Comparison of ENCODE assay signal across 28 cellular contexts in genomic region chr18:48552130-48552529, GRCh38. TPM values are rescaled to one million over a fixed set of nuclear protein-coding genes. Genes with fewer than 3 reads are reported as not detected.
"Had no signal": no experiment of that assay in that cellular context is flagged by ENCODE, and none has a peak within 500 bp of the region (broad histone marks: within the 10 kb centered on the region; RNA-seq: fewer than 3 reads in every experiment).

No MANE protein-coding gene starts in this region.

- H3K36me3 ChIP-seq: Peyer's patch had no signal

- ATAC-seq: activated CD8-positive, alpha-beta T cell treated with anti-CD3 and anti-CD28 coated beads, Interleukin-2, amount 10 ng/mL, durations not matched to agents 7 days and 5 days; activated naive CD4-positive, alpha-beta T cell treated with anti-CD3 and anti-CD28 coated beads, Interleukin-2, amount 50 U/mL, for 72 hours; activated naive CD8-positive, alpha-beta T cell treated with anti-CD3 and anti-CD28 coated beads, Interleukin-2, amount 50 U/mL, for 24 hours; body of pancreas; T-helper 17 cell; WTC11 had no signal

- H3K27me3 ChIP-seq: ascending aorta, body of pancreas, Peyer's patch had no signal

- H3K27ac ChIP-seq: ascending aorta, body of pancreas, KMS-11, Peyer's patch had no signal

- H3K4me1 ChIP-seq: body of pancreas, Peyer's patch had no signal

- DNase-seq: activated CD4-positive, alpha-beta T cell treated with anti-CD3 and anti-CD28 coated beads for 48 hours; activated CD4-positive, alpha-beta T cell treated with anti-CD3 and anti-CD28 coated beads, Interleukin-2, amount 50 U/mL, for 4 hours; activated CD4-positive, CD25-positive, alpha-beta regulatory T cell treated with anti-CD3 and anti-CD28 coated beads, Interleukin-2, amount 50 U/mL, for 72 hours; activated CD8-positive, alpha-beta memory T cell treated with anti-CD3 and anti-CD28 coated beads, Interleukin-2, amount 50 U/mL, for 48 hours; activated CD8-positive, alpha-beta T cell treated with anti-CD3 and anti-CD28 coated beads, Interleukin-2, amount 10 ng/mL, durations not matched to agents 7 days and 5 days; activated naive CD4-positive, alpha-beta T cell treated with Interleukin-2 at 50 U/mL for 16 hours; activated naive CD8-positive, alpha-beta T cell treated with anti-CD3 and anti-CD28 coated beads, Interleukin-2, amount 50 U/mL, for 24 hours; activated T-cell treated with anti-CD3 and anti-CD28 coated beads, Interleukin-2, amount 50 U/mL, for 1 hour; amniotic stem cell; body of pancreas; NCI-H1092; NCI-H1417; NCI-H1694; NCI-H2029; NCI-H2107; NCI-H2171 treated with DMSO at 0.1 percent for 48 hours; NCI-H226; NCI-H526; NCI-H82; Peyer's patch; SIG-M5; T-helper 17 cell; T-helper 9 cell had no signal

- H3K4me3 ChIP-seq: ascending aorta, body of pancreas, Peyer's patch had no signal

- H3K9me3 ChIP-seq: ascending aorta, body of pancreas, Peyer's patch had no signal

- H3K9ac ChIP-seq: KMS-11 had no signal

- H3K4me2 ChIP-seq: KMS-11 had no signal

RNA-seq across cellular contexts. Expression of gene CTIF, which starts 13.3 kb away (rescaled TPM):
- polyA plus RNA-seq: IgD-negative memory B cell had no signal
